ENCODE assay signal across 14 cellular contexts in the genomic region with DNA sequence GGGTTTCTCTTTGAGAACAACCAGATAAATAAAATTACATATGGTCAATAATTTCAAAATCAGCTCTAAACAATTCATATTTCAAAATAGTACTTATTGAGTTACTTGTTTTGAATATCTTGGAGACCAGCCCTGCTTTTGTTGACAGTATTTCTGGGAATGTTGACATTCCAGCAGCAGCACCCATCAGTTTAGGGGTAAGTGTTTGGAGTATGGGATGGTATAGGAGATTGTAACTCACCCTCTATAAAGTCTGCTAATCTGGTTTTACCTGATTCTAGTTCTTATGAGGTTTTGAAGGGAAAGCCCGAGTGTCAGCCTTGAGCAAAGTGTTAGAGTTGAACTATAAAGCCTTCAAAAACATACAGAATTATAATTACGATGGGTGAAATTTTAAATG.
A peak's percentile ranks its signal among the peaks of the same experiment; 100 is the strongest.
DNase-seq lines count a peak whose midpoint lies in the region; ATAC-seq and TF ChIP-seq lines count a peak whose summit lies in the region.
"Had no signal": no experiment of that assay in that cellular context is flagged by ENCODE, and none has a peak within 500 bp of the region (broad histone marks: within the 10 kb centered on the region; RNA-seq: fewer than 3 reads in every experiment).

No MANE protein-coding gene starts in this region.

- no peaks in the 10 kb centered on the region for H3K27me3 ChIP-seq in PC-3 (ENCODE audit: low read length)
- no peaks in the 10 kb centered on the region for H3K27me3 ChIP-seq in left lung
- no peaks in the 10 kb centered on the region for H3K27me3 ChIP-seq in WERI-Rb-1 (ENCODE audit: insufficient read depth, low read depth, severe bottlenecking)

- H4K20me1 ChIP-seq in PC-3 (ENCODE audit: low read length): no peaks in the 10 kb centered on the region

- no peaks in the 10 kb centered on the region for H3K9me2 ChIP-seq in PC-3 (replicated peaks; ENCODE audit: low read length)

- DNase-seq in LNCaP clone FGC (ENCODE audit: low read depth): peak; percentile 67
- DNase-seq in PC-3: peak; percentile 53
- peak; percentile 32 for DNase-seq in epithelial cell of esophagus (ENCODE audit: low read depth)
- no peak for DNase-seq in left lung
- no peak for DNase-seq in NCI-H2171 (lab: John Stamatoyannopoulos, UW)
- no peak for DNase-seq in WERI-Rb-1
- DNase-seq: AML-193; Caco-2; CD4-positive, alpha-beta T cell; DMS79 treated with DMSO at 0.1 percent for 48 hours; GF-D8; HCEC 1CT had no signal

- POLR2A ChIA-PET in PC-3 (lab: Charles Lee; ENCODE audit: unreplicated experiment): no interaction called here

- H3K4me3 ChIP-seq in LNCaP clone FGC (ENCODE audit: low read depth, low read length) (no peak overlapping the region), PC-3 (ENCODE audit: low read length) (no peak overlapping the region), epithelial cell of esophagus (ENCODE audit: low read length) (no peak overlapping the region), left lung (no peak overlapping the region), WERI-Rb-1 (ENCODE audit: low read depth, low read length) (no peak overlapping the region)
- H3K4me3 ChIP-seq: GM23338 had no signal

- H3K9me3 ChIP-seq in PC-3 (ENCODE audit: low read length): no peaks in the 10 kb centered on the region
- peaks cover 0 to 9% of the 10 kb centered on the region in 2 donors for H3K9me3 ChIP-seq in left lung
- H3K9me3 ChIP-seq in WERI-Rb-1 (ENCODE audit: severe bottlenecking): no peaks in the 10 kb centered on the region
- H3K9me3 ChIP-seq: Caco-2 had no signal

- TF ChIP-seq CTCF in LNCaP clone FGC (IDR thresholded peaks at IDR 0.05; ENCODE audit: control insufficient read depth, extremely low read depth, insufficient read depth) (no peak), PC-3 (conservative IDR thresholded peaks at IDR 0.05; ENCODE audit: low read depth, low read length) (no peak), epithelial cell of esophagus (IDR thresholded peaks at IDR 0.05; ENCODE audit: insufficient read depth, low read depth, low read length, missing control alignments) (no peak), left lung (IDR thresholded peaks at IDR 0.05) (no peak), WERI-Rb-1 (IDR thresholded peaks at IDR 0.05; ENCODE audit: low read depth, low read length) (no peak)

- H3K4me2 ChIP-seq in PC-3 (ENCODE audit: low read length): no peak overlapping the region
- H3K4me2 ChIP-seq: GM23338 had no signal

- no peak overlapping the region for H3K9ac ChIP-seq in PC-3 (ENCODE audit: low read length)

- no peaks in the 10 kb centered on the region for H3F3A ChIP-seq in PC-3 (ENCODE audit: low read length, unreplicated experiment)

- H3K4me1 ChIP-seq in PC-3 (ENCODE audit: insufficient read depth, low read length) (peaks cover 5% of the 10 kb centered on the region; the same call in 1 of the 2 replicates), left lung (no peaks in the 10 kb centered on the region)
- H3K4me1 ChIP-seq: Caco-2 had no signal

- no peak overlapping the region for H3K27ac ChIP-seq in PC-3 (ENCODE audit: low read length)
- H3K27ac ChIP-seq in left lung: no peak overlapping the region
- no peak overlapping the region for H3K27ac ChIP-seq in WERI-Rb-1
- H3K27ac ChIP-seq: C4-2B had no signal

- H2AFZ ChIP-seq in PC-3 (ENCODE audit: low read length): no peak overlapping the region
- H2AFZ ChIP-seq: GM23338 had no signal

- H3K79me2 ChIP-seq in PC-3 (ENCODE audit: low read length): no peaks in the 10 kb centered on the region

- intact Hi-C loops in PC-3 (cut with micrococcal nuclease) (no loop called here), left lung (cut with DNase I) (no loop called here)

- no TSS peak for BruUV-seq in PC-3 (replicated peaks; lab: Mats Ljungman, UMichigan)

- CTCF ChIA-PET in PC-3 (lab: Charles Lee): no interaction called here

- no peak for ATAC-seq in PC-3
- ATAC-seq in left lung: peak; percentile 77
- ATAC-seq: GM23338 had no signal

- H3K36me3 ChIP-seq in PC-3 (ENCODE audit: low read depth, low read length) (no peaks in the 10 kb centered on the region), left lung (no peaks in the 10 kb centered on the region), WERI-Rb-1 (no peaks in the 10 kb centered on the region)

Comparison
In these comparisons a context has a peak if more than half of its experiments do, and no peak if none do; other contexts are left out.
1. DNase-seq: peak in LNCaP clone FGC (single experiment), PC-3 (single experiment) and epithelial cell of esophagus (single experiment); none in left lung (0 of 2), NCI-H2171 (single experiment) and WERI-Rb-1 (single experiment).